ENCODE assay signal across 1 cellular context in genomic region chr2:47897191-47897955, GRCh38.
TF ChIP-seq lines count a peak whose summit lies in the region.

No MANE protein-coding gene starts in this region.

TF ChIP-seq in GM12878, 131 proteins besides CTCF, POLR2A, EP300 and RAD21 (continued from another document):
- no peak for TF ChIP-seq RELB (IDR thresholded peaks at IDR 0.05; ENCODE audit: low read depth)
- no peak for TF ChIP-seq RAD51 (IDR thresholded peaks at IDR 0.05)
- no peak for TF ChIP-seq E2F4 (IDR thresholded peaks at IDR 0.05; ENCODE audit: low read depth, low read length)
- TF ChIP-seq CBX3 (IDR thresholded peaks at IDR 0.05; ENCODE audit: borderline replicate concordance, low read depth): no peak
- TF ChIP-seq TAF1 (IDR thresholded peaks at IDR 0.05; ENCODE audit: borderline replicate concordance, low read depth, low read length): no peak
- no peak for TF ChIP-seq ZNF274 (IDR thresholded peaks at IDR 0.05; ENCODE audit: insufficient read depth, insufficient read length)
- no peak for TF ChIP-seq BCL3 (IDR thresholded peaks at IDR 0.05; ENCODE audit: borderline replicate concordance, insufficient read depth, low read depth, low read length, poor library complexity, severe bottlenecking)
- TF ChIP-seq MAX (IDR thresholded peaks at IDR 0.05; ENCODE audit: low read depth, low read length): no peak
- peak; percentile 42; the same call in 1 of the 2 replicates for TF ChIP-seq NBN (IDR thresholded peaks at IDR 0.05)
- TF ChIP-seq BCL11A (IDR thresholded peaks at IDR 0.05; ENCODE audit: low read depth, low read length): no peak
- TF ChIP-seq PKNOX1 (IDR thresholded peaks at IDR 0.05): no peak
- no peak for TF ChIP-seq MXI1 (IDR thresholded peaks at IDR 0.05; ENCODE audit: low read depth, low read length)
- peak; percentile 28; the same call in 1 of the 2 replicates for TF ChIP-seq ZNF24 (IDR thresholded peaks at IDR 0.05)
- TF ChIP-seq SMARCA5 (IDR thresholded peaks at IDR 0.05): 0 out of 2 replicates have a peak, but pooled peaks have one; percentile 39
- TF ChIP-seq MLLT1 (IDR thresholded peaks at IDR 0.05): peak; percentile 51; the same call in 1 of the 2 replicates
- 0 out of 2 replicates have a peak, but pooled peaks have one; percentile 18 for TF ChIP-seq RUNX3 (IDR thresholded peaks at IDR 0.05; ENCODE audit: low read length)
- TF ChIP-seq REST (IDR thresholded peaks at IDR 0.05; ENCODE audit: low read depth, low read length): no peak
- 0 out of 2 replicates have a peak, but pooled peaks have one; percentile 48 for TF ChIP-seq CBX5 (IDR thresholded peaks at IDR 0.05; ENCODE audit: low read depth)
- no peak for TF ChIP-seq SP1 (IDR thresholded peaks at IDR 0.05; ENCODE audit: low read depth, low read length)
- TF ChIP-seq ZNF384 (IDR thresholded peaks at IDR 0.05; ENCODE audit: borderline replicate concordance, low read depth, low read length): no peak
- no peak for TF ChIP-seq ATF2 (IDR thresholded peaks at IDR 0.05; ENCODE audit: low read length)
- no peak for TF ChIP-seq ZNF207 (IDR thresholded peaks at IDR 0.05; ENCODE audit: borderline replicate concordance)
